Comparison of ENCODE assay signal across 8 cellular contexts in the genomic region with DNA sequence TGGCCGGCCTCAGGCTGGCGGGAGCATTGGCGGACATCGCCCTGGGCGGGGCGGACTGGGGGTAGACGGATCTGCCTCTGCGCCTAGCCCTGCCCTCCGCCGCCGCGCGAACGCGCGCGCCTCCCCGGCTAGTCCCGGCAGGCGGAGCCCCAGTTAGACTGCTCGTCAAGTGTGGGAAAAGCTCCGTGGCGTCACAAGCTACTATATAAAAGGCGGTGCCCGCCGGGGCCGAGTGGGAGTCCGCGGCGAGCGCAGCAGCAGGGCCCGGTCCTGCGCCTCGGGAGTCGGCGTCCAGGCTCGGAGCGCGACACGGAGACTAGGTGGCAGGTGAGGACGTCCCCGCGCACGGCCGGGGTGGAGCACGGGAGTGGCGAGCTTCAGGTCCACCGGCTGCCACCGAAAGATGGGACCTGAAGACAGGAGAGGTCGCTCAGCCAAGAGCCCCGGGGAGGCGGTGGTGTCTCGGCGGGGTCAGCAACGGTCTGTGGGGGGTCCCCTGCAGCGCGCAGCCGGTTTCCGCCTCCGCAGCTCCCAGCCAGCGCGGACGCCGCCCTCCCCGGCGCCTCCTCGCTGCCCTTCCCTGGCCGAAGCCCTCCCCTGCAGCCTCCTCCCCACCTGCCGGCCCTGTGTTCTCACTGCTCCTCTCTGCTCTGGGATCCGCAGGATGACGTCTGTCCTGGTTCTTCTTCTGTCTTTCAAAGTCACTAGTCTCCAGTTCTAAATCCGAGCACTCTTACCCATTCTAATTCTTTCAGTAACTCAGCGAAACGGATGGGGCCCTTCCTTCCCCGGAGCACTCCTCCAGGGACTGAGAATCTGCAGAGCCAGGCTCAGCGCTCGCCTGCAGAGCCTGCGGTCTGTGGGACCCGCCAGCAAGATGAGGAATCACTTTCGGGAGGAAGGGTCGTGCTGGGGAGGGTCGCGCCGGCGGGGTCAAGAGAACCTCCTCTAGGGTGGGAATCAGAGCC. TPM values are rescaled to one million over a fixed set of nuclear protein-coding genes. Genes with fewer than 3 reads are reported as not detected.
DNase-seq lines count a peak whose midpoint lies in the region; ATAC-seq and TF ChIP-seq lines count a peak whose summit lies in the region.

No MANE protein-coding gene starts in this region.

- H3K9me3 Mint-ChIP-seq in neural crest cell: no peaks in the 10 kb centered on the region

- peak overlapping the region; percentile 87 for H3K4me3 Mint-ChIP-seq in neural crest cell

- peaks cover 1% of the 10 kb centered on the region for H3K79me2 ChIP-seq in Karpas-422 (ENCODE audit: low read length)

- no peaks in the 10 kb centered on the region for H3K27me3 ChIP-seq in Karpas-422 (ENCODE audit: low read length)
- H3K27me3 ChIP-seq in stomach: no peaks in the 10 kb centered on the region

- H4K20me1 ChIP-seq in Karpas-422 (ENCODE audit: insufficient read depth, low read depth, low read length): peaks cover 4% of the 10 kb centered on the region; the same call in 1 of the 2 replicates

- peak in 2 of 4 donors; percentile 45 to 95 for TF ChIP-seq POLR2A in stomach (IDR thresholded peaks at IDR 0.05)

- ATAC-seq in GM21717 (IDR thresholded peaks at IDR 0.05; ENCODE audit: unreplicated experiment): peak; percentile 61

- no peak for TF ChIP-seq EP300 in stomach (IDR thresholded peaks at IDR 0.05)

- TF ChIP-seq CTCF in fibroblast of villous mesenchyme (IDR thresholded peaks at IDR 0.05; ENCODE audit: insufficient read depth, low read depth, low read length): peak; percentile 8
- TF ChIP-seq CTCF in neural crest cell (conservative IDR thresholded peaks at IDR 0.05): no peak
- TF ChIP-seq CTCF in stomach (IDR thresholded peaks at IDR 0.05): no peak

- H3K27me3 Mint-ChIP-seq in neural crest cell (ENCODE audit: low read depth): peaks cover 22% of the 10 kb centered on the region

- H3K27ac Mint-ChIP-seq in neural crest cell (ENCODE audit: unreplicated experiment): no peak overlapping the region

- H3K27ac ChIP-seq in Karpas-422 (ENCODE audit: low read length) (no peak overlapping the region), stomach (peak overlapping the region; percentile 92 to 99 (median 93))

- no peaks in the 10 kb centered on the region for H3K9me3 ChIP-seq in Karpas-422 (ENCODE audit: low read length)
- no peaks in the 10 kb centered on the region for H3K9me3 ChIP-seq in stomach

- H2AFZ ChIP-seq in Karpas-422 (ENCODE audit: low read length): peak overlapping the region; percentile 95

- intact Hi-C loops in stomach (cut with DNase I; ENCODE audit: low total_unique reads): no loop called here

- no peaks in the 10 kb centered on the region for H3K36me3 Mint-ChIP-seq in neural crest cell (ENCODE audit: low read depth)

- peaks cover 22% of the 10 kb centered on the region for H3K4me1 ChIP-seq in Karpas-422 (ENCODE audit: low read length)
- H3K4me1 ChIP-seq in stomach: peaks cover 13 to 35% (median 24%) of the 10 kb centered on the region in 4 donors

- DNase-seq in DMS79 treated with DMSO at 0.1 percent for 48 hours (lab: John Stamatoyannopoulos, UW) (peak; percentile 65), Karpas-422 (peak; percentile 91), SHP77 (lab: John Stamatoyannopoulos, UW) (peak; percentile 61 to 88), activated gamma-delta T cell treated with Interleukin-2 at 50 U/mL for 16 hours (peak; percentile 83), fibroblast of villous mesenchyme (ENCODE audit: low read depth) (peak; percentile 96), neural crest cell (ENCODE audit: low read depth, low spot score) (peak; percentile 66), stomach (peak; percentile 96)

- peaks cover 23% of the 10 kb centered on the region for H3K4me1 Mint-ChIP-seq in neural crest cell

- H3K4me3 ChIP-seq in Karpas-422 (ENCODE audit: low read length): peak overlapping the region; percentile 80
- H3K4me3 ChIP-seq in fibroblast of villous mesenchyme (ENCODE audit: low read depth, low read length): peak overlapping the region; percentile 79
- H3K4me3 ChIP-seq in stomach: peak overlapping the region; percentile 65 to 81 (median 72)

- 0 to 1% (median 0%) methylated on average over 18 to 85 of the region's 85 CpGs for whole genome bisulfite sequencing in stomach, 5 donors

- no peaks in the 10 kb centered on the region for H3K9me2 ChIP-seq in Karpas-422 (replicated peaks; ENCODE audit: insufficient read depth, low read length)

- H3K4me2 ChIP-seq in Karpas-422 (ENCODE audit: low read depth, low read length, poor library complexity, severe bottlenecking): peak overlapping the region; percentile 93

- H3K36me3 ChIP-seq in Karpas-422 (ENCODE audit: insufficient read depth, low read length) (no peaks in the 10 kb centered on the region), stomach (no peaks in the 10 kb centered on the region)

- H3K9ac ChIP-seq in Karpas-422 (ENCODE audit: low read length): peak overlapping the region; percentile 78

RNA-seq across cellular contexts. Expression of gene RIPK1, which starts 4.3 kb away (rescaled TPM):
- 9.6 and 12.3 TPM in 2 replicates for total RNA-seq in Karpas-422 (2014; rRNA removed; shearing (Covaris generic); ENCODE audit: low replicate concordance)
- total RNA-seq in fibroblast of villous mesenchyme (25.4 and 28.5 TPM in 2 replicates), neural crest cell (12.1 and 12.2 TPM in 2 replicates), stomach (10 to 100 TPM in 4 of 5 donors, 1 to 10 TPM in 1; 4.9 to 25.5 (median 19.4) TPM)
- polyA plus RNA-seq in stomach: 10 to 100 TPM; 11.4 to 18.8 (median 13.0) TPM

RNA-seq across cellular contexts. Expression of gene BPHL, which starts 54.5 kb away (rescaled TPM):
- total RNA-seq in Karpas-422 (2014; rRNA removed; shearing (Covaris generic); ENCODE audit: low replicate concordance): 9.3 and 14.6 TPM in 2 replicates
- total RNA-seq in fibroblast of villous mesenchyme (16.1 and 17.3 TPM in 2 replicates), neural crest cell (45.7 and 47.4 TPM in 2 replicates), stomach (100 to 1,000 TPM in 1 of 5 donors, 10 to 100 TPM in 3, 1 to 10 TPM in 1; 9.3 to 104 (median 18.2) TPM)
- 10 to 100 TPM; 11.8 to 13.1 (median 13.0) TPM for polyA plus RNA-seq in stomach
